8 cellular contexts compared by ENCODE assay signal in the genomic region with DNA sequence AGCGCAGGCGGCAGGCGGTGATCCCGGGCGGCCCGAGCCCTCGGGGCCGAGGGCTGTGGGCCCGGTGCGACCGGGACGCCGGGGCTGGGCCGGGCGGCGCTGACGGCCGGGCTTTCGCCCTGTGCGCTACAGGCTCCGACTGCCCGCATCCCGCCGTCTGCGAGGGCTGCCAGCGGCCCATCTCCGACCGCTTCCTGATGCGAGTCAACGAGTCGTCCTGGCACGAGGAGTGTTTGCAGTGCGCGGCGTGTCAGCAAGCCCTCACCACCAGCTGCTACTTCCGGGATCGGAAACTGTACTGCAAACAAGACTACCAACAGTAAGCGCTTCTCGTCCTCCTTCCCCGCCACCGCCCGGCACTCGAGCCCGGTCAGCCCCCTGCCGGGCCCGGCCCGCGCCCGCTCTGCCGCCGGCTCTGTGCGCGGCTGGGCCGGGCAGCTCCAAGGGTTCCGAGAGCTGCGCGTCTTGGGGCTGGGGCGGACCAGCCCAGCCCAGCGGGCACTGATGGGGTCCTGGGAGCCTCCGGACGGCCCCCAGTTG. TPM values are rescaled to one million over a fixed set of nuclear protein-coding genes. Genes with fewer than 3 reads are reported as not detected.
DNase-seq lines count a peak whose midpoint lies in the region; ATAC-seq, FAIRE-seq and TF ChIP-seq lines count a peak whose summit lies in the region.
"Had no signal": no experiment of that assay in that cellular context is flagged by ENCODE, and none has a peak within 500 bp of the region (broad histone marks: within the 10 kb centered on the region; RNA-seq: fewer than 3 reads in every experiment).

No MANE protein-coding gene starts in this region.

- peaks cover 91% of the 10 kb centered on the region for H3K27me3 ChIP-seq in neuron (ENCODE audit: insufficient read depth, low read length)

- ATAC-seq in omental fat pad (ENCODE audit: low FRiP score): no peak
- ATAC-seq in HG02870 (IDR thresholded peaks at IDR 0.05; ENCODE audit: unreplicated experiment): no peak
- ATAC-seq: left lung had no signal

- peaks cover 17% of the 10 kb centered on the region for H3K4me1 ChIP-seq in neuron (ENCODE audit: insufficient read depth, low read length)

- no peak overlapping the region for H3K4me3 ChIP-seq in neuron (ENCODE audit: low read length)
- H3K4me3 ChIP-seq: left lung had no signal

- H2AFZ ChIP-seq in neuron (ENCODE audit: low read depth, low read length): peak overlapping the region; percentile 40

- FAIRE-seq in GM12891 (lab: Jason Lieb, UNC): no peak

- DNase-seq in GM12891 (ENCODE audit: insufficient read length, low spot score): peak; percentile 35
- DNase-seq in NCI-H2081 treated with DMSO at 0.1 percent for 48 hours (lab: John Stamatoyannopoulos, UW): peak; percentile 40
- peak; percentile 12 to 42 for DNase-seq in dermis microvascular lymphatic vessel endothelial cell (ENCODE audit: low read depth in 2 of 2)
- DNase-seq in omental fat pad (ENCODE audit: low spot score): no peak
- no peak for DNase-seq in HCEC 1CT

- TF ChIP-seq CTCF in omental fat pad (IDR thresholded peaks at IDR 0.05): no peak

- TF ChIP-seq POLR2A in GM12891 (IDR thresholded peaks at IDR 0.05; ENCODE audit: low read depth, low read length): no peak

- H3K36me3 ChIP-seq in neuron (ENCODE audit: insufficient read depth, low read length): no peaks in the 10 kb centered on the region
- H3K36me3 ChIP-seq: left lung had no signal

- no peaks in the 10 kb centered on the region for H3K9me3 ChIP-seq in neuron (ENCODE audit: low read length)
- H3K9me3 ChIP-seq: left lung had no signal

TF ChIP-seq in GM12891, 5 proteins besides CTCF, POLR2A, EP300 and RAD21:
- TF ChIP-seq PAX5 (IDR thresholded peaks at IDR 0.05; ENCODE audit: insufficient read depth, low read length, severe bottlenecking) (no peak), POU2F2 (IDR thresholded peaks at IDR 0.05; ENCODE audit: low read depth, low read length) (no peak), SPI1 (IDR thresholded peaks at IDR 0.05; ENCODE audit: low read depth, low read length) (no peak), POLR2AphosphoS5 (IDR thresholded peaks at IDR 0.05; ENCODE audit: low read depth, low read length) (no peak), TAF1 (IDR thresholded peaks at IDR 0.05; ENCODE audit: low read depth, low read length) (no peak)

RNA-seq across cellular contexts. Expression of gene LMX1B, which starts 1.6 kb away (rescaled TPM):
- polyA plus RNA-seq in GM12891 (2012; ENCODE audit: low read depth, missing spikeins): not detected
- under 0.01 and 0.13 TPM in 2 replicates for total RNA-seq in dermis microvascular lymphatic vessel endothelial cell
- total RNA-seq in omental fat pad: 1 to 10 TPM in 1 of 4 donors, under 1 TPM in 2, not detected in 1; 0.09 to 1.1 (median 0.31) TPM

Comparison
In these comparisons a context has a peak if more than half of its experiments do, and no peak if none do; other contexts are left out.
1. DNase-seq: peak in GM12891 (single experiment), NCI-H2081 treated with DMSO at 0.1 percent for 48 hours (single experiment) and dermis microvascular lymphatic vessel endothelial cell (2 of 2); none in omental fat pad (single experiment) and HCEC 1CT (single experiment).